15 cellular contexts compared by ENCODE assay signal in the genomic region with DNA sequence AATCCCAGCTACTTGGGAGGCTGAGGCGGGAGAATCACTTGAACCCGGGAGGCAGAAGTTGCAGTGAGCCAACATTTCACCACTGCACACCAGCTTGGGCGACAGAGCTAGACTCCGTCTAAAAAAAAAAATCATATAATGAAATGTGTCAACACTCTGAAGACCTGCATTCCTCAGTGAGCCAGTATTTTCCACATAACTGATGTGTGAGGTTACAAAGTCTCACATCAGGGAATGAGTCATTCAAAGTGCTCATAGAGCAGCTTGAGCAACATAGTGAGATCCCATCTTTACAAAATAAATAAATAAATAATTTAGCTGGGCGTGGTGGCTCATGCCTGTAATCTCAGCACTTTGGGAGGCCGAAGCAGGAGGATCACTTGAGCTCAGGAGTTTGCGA.
DNase-seq lines count a peak whose midpoint lies in the region; ATAC-seq and TF ChIP-seq lines count a peak whose summit lies in the region.
"Had no signal": no experiment of that assay in that cellular context is flagged by ENCODE, and none has a peak within 500 bp of the region (broad histone marks: within the 10 kb centered on the region; RNA-seq: fewer than 3 reads in every experiment).

No MANE protein-coding gene starts in this region.

- ATAC-seq in activated T-helper 17 cell treated with anti-CD3 and anti-CD28 coated beads, Interleukin-2, amount 50 U/mL, for 72 hours (replicated peaks): peak; percentile 77
- no peak for ATAC-seq in HG02840 (IDR thresholded peaks at IDR 0.05; ENCODE audit: low FRiP score, unreplicated experiment)

- WGBS in endodermal cell (ENCODE audit: insufficient coverage in 1 of 2, insufficient read length in 1 of 2), 2 experiments: 95 to 96% methylated on average over 5 to 7 of the region's 7 CpGs
- 76% methylated on average over 7 of the region's 7 CpGs for WGBS in suprapubic skin

- H3K4me3 Mint-ChIP-seq in activated T-helper 17 cell treated with anti-CD3 and anti-CD28 coated beads, Interleukin-2, amount 50 U/mL, for 72 hours: no peak overlapping the region
- H3K4me3 Mint-ChIP-seq in endodermal cell: no peak overlapping the region
- H3K4me3 Mint-ChIP-seq: immature natural killer cell, neural crest cell had no signal

- TF ChIP-seq EP300 in suprapubic skin (IDR thresholded peaks at IDR 0.05): no peak

- DNase-seq in AG04450 (ENCODE audit: low read depth, low spot score) (peak; percentile 15), HCEC 1CT (peak; percentile 87), glomerular visceral epithelial cell (ENCODE audit: extremely low spot score) (peak; percentile 40), endodermal cell (no peak), suprapubic skin (ENCODE audit: low spot score in 2 of 2) (no peak), DMS153 (lab: John Stamatoyannopoulos, UW) (no peak)
- DNase-seq: activated T-cell treated with anti-CD3 and anti-CD28 coated beads for 4 hours; cortex of kidney; immature natural killer cell; Karpas-422; NCI-H748 treated with DMSO at 0.1 percent for 48 hours; stimulated activated CD4-positive, alpha-beta T cell treated with anti-CD3 and anti-CD28 coated beads, Interleukin-1b, Interleukin-23, amount 100 ng/mL, for 48 hours had no signal

- no peaks in the 10 kb centered on the region for H3K36me3 Mint-ChIP-seq in activated T-helper 17 cell treated with anti-CD3 and anti-CD28 coated beads, Interleukin-2, amount 50 U/mL, for 72 hours (ENCODE audit: low read depth)
- no peaks in the 10 kb centered on the region for H3K36me3 Mint-ChIP-seq in endodermal cell (ENCODE audit: low read depth)
- H3K36me3 Mint-ChIP-seq: immature natural killer cell had no signal

- no peak overlapping the region for H3K27ac ChIP-seq in AG04450 (ENCODE audit: low read depth, low read length)
- H3K27ac ChIP-seq in endodermal cell (ENCODE audit: low read depth, low read length): no peak overlapping the region
- H3K27ac ChIP-seq in suprapubic skin: no peak overlapping the region

- H3K4me3 ChIP-seq in AG04450 (ENCODE audit: low read depth, low read length) (no peak overlapping the region), endodermal cell (ENCODE audit: low read length) (no peak overlapping the region), suprapubic skin (no peak overlapping the region)

- no peak for TF ChIP-seq POLR2A in suprapubic skin (IDR thresholded peaks at IDR 0.05)

- no peaks in the 10 kb centered on the region for H3K36me3 ChIP-seq in endodermal cell (ENCODE audit: control insufficient read depth, insufficient read depth, low read length)
- H3K36me3 ChIP-seq in suprapubic skin: no peaks in the 10 kb centered on the region

- H3K27me3 ChIP-seq in AG04450 (ENCODE audit: control insufficient read depth, insufficient read depth, low read length): peaks cover 25% of the 10 kb centered on the region
- H3K27me3 ChIP-seq in endodermal cell (ENCODE audit: control insufficient read depth, insufficient read depth, low read length, poor library complexity, severe bottlenecking): no peaks in the 10 kb centered on the region
- peaks cover 25% of the 10 kb centered on the region for H3K27me3 ChIP-seq in suprapubic skin

- H3K27me3 Mint-ChIP-seq in activated T-helper 17 cell treated with anti-CD3 and anti-CD28 coated beads, Interleukin-2, amount 50 U/mL, for 72 hours: no peaks in the 10 kb centered on the region
- H3K27me3 Mint-ChIP-seq in endodermal cell (ENCODE audit: insufficient read depth): no peaks in the 10 kb centered on the region

- CTCF ChIA-PET in AG04450 (lab: Charles Lee): interaction anchor here (1.9 kb wide), 1 partner anchor 224 kb away, joined by 7 read pairs; no protein-coding TSS in a partner anchor

- H3K9me3 Mint-ChIP-seq in activated T-helper 17 cell treated with anti-CD3 and anti-CD28 coated beads, Interleukin-2, amount 50 U/mL, for 72 hours: no peaks in the 10 kb centered on the region
- H3K9me3 Mint-ChIP-seq in endodermal cell: no peaks in the 10 kb centered on the region
- H3K9me3 Mint-ChIP-seq: immature natural killer cell, neural crest cell had no signal

- H3K4me1 Mint-ChIP-seq in activated T-helper 17 cell treated with anti-CD3 and anti-CD28 coated beads, Interleukin-2, amount 50 U/mL, for 72 hours: no peaks in the 10 kb centered on the region
- H3K4me1 Mint-ChIP-seq in endodermal cell: peaks cover 8% of the 10 kb centered on the region
- H3K4me1 Mint-ChIP-seq: immature natural killer cell had no signal

- no peaks in the 10 kb centered on the region; the same call in 1 of the 2 replicates for H3K9me3 ChIP-seq in AG04450 (ENCODE audit: control insufficient read depth, insufficient read depth, low read length)
- no peaks in the 10 kb centered on the region for H3K9me3 ChIP-seq in endodermal cell (ENCODE audit: control insufficient read depth, low read length)
- H3K9me3 ChIP-seq in suprapubic skin: no peaks in the 10 kb centered on the region

- H3K9ac ChIP-seq in endodermal cell (ENCODE audit: extremely low read depth, low read length, poor library complexity, severe bottlenecking): no peak overlapping the region

- TF ChIP-seq CTCF in AG04450 (IDR thresholded peaks at IDR 0.05; ENCODE audit: low read depth, low read length) (no peak), endodermal cell (conservative IDR thresholded peaks at IDR 0.05) (no peak), suprapubic skin (IDR thresholded peaks at IDR 0.05) (no peak)

- H3K4me1 ChIP-seq in endodermal cell (ENCODE audit: control insufficient read depth, insufficient read depth, low read length) (no peaks in the 10 kb centered on the region), suprapubic skin (peaks cover 48% of the 10 kb centered on the region)

- POLR2A ChIA-PET in AG04450 (lab: Yijun Ruan, JAX): no interaction called here

- H3K27ac Mint-ChIP-seq in activated T-helper 17 cell treated with anti-CD3 and anti-CD28 coated beads, Interleukin-2, amount 50 U/mL, for 72 hours: no peak overlapping the region
- H3K27ac Mint-ChIP-seq in endodermal cell: no peak overlapping the region

Comparison
In these comparisons a context has a peak if more than half of its experiments do, and no peak if none do; other contexts are left out.
1. DNase-seq: peak in AG04450 (single experiment), HCEC 1CT (single experiment) and glomerular visceral epithelial cell (single experiment); none in endodermal cell (single experiment), suprapubic skin (0 of 2) and DMS153 (single experiment).